Comparison of ENCODE assay signal across 25 cellular contexts in genomic region chr21:41304068-41304720, GRCh38. TPM values are rescaled to one million over a fixed set of nuclear protein-coding genes. Genes with fewer than 3 reads are reported as not detected.
"Had no signal": no experiment of that assay in that cellular context is flagged by ENCODE, and none has a peak within 500 bp of the region (broad histone marks: within the 10 kb centered on the region; RNA-seq: fewer than 3 reads in every experiment).

No MANE protein-coding gene starts in this region.

- H3K9me3 ChIP-seq: SJCRH30 had no signal

- H3K27ac ChIP-seq: SJCRH30, SK-N-MC had no signal

- H3K27me3 ChIP-seq: SJCRH30 had no signal

- ATAC-seq: activated CD8-positive, alpha-beta T cell treated with anti-CD3 and anti-CD28 coated beads, Interleukin-2, amount 10 ng/mL, durations not matched to agents 7 days and 5 days; activated naive CD4-positive, alpha-beta T cell treated with anti-CD3 and anti-CD28 coated beads, Interleukin-2, amount 50 U/mL, for 72 hours; activated naive CD8-positive, alpha-beta T cell treated with anti-CD3 and anti-CD28 coated beads, Interleukin-2, amount 50 U/mL, for 24 hours; activated T-cell treated with anti-CD3 and anti-CD28 coated beads, Interleukin-2, amount 50 U/mL, for 4 hours; PC-3 had no signal

- H3K4me1 ChIP-seq: SJCRH30 had no signal

- H3K4me3 ChIP-seq: SJCRH30, SK-N-MC had no signal

- H3K36me3 ChIP-seq: SJCRH30 had no signal

- DNase-seq: activated CD4-positive, alpha-beta T cell treated with anti-CD3 and anti-CD28 coated beads, Interleukin-2, amount 10 ng/mL, durations not matched to agents 7 days and 5 days; activated CD4-positive, alpha-beta T cell treated with anti-CD3 and anti-CD28 coated beads, Interleukin-2, amount 50 U/mL, for 48 hours; activated CD8-positive, alpha-beta T cell treated with anti-CD3 and anti-CD28 coated beads, Interleukin-2, amount 10 ng/mL, durations not matched to agents 7 days and 5 days; activated gamma-delta T cell treated with Interleukin-2 at 50 U/mL for 16 hours; activated naive CD4-positive, alpha-beta T cell treated with anti-CD3 and anti-CD28 coated beads for 36 hours; activated naive CD8-positive, alpha-beta T cell treated with anti-CD3 and anti-CD28 coated beads, Interleukin-2, amount 50 U/mL, for 24 hours; activated T-cell treated with anti-CD3 and anti-CD28 coated beads, Interleukin-2, amount 50 U/mL, for 4 hours; anterior cingulate cortex; NCI-H1092 treated with DMSO at 0.1 percent for 48 hours; NCI-H1417; NCI-H146; NCI-H187; NCI-H2081; NCI-H226; NCI-H446 treated with DMSO at 0.1 percent for 48 hours; NCI-H524; NCI-H69; NCI-H82; PC-3; SHP77; SJCRH30 had no signal

RNA-seq across cellular contexts. Expression of gene FAM3B, which starts 12.4 kb away (rescaled TPM):
- total RNA-seq: activated CD4-positive, alpha-beta T cell treated with anti-CD3 and anti-CD28 coated beads, Interleukin-2, amount 10 ng/mL, durations not matched to agents 7 days and 5 days; activated CD8-positive, alpha-beta T cell treated with anti-CD3 and anti-CD28 coated beads, Interleukin-2, amount 10 ng/mL, durations not matched to agents 7 days and 5 days; activated naive CD4-positive, alpha-beta T cell treated with anti-CD3 and anti-CD28 coated beads for 36 hours; activated naive CD4-positive, alpha-beta T cell treated with anti-CD3 and anti-CD28 coated beads, Interleukin-2, amount 50 U/mL, for 72 hours; activated T-cell treated with anti-CD3 and anti-CD28 coated beads, Interleukin-2, amount 50 U/mL, for 4 hours; activated T-helper 1 cell treated with anti-CD3 and anti-CD28 coated beads, Interleukin-12 subunit alpha, Interleukin-12 subunit beta, Interleukin-2, Interleukin-4 antibody, amounts not matched to agents 30 ng/mL and 10 ng/mL and 1 ng/mL, durations not matched to agents 14 hours and 24 hours and 36 hours; bronchial epithelial cell; PC-3; SJCRH30 had no signal

RNA-seq across cellular contexts. Expression of gene MX2, which starts 57.6 kb away (rescaled TPM):
- total RNA-seq: SJCRH30 had no signal
